11 cellular contexts compared by ENCODE assay signal in the genomic region with DNA sequence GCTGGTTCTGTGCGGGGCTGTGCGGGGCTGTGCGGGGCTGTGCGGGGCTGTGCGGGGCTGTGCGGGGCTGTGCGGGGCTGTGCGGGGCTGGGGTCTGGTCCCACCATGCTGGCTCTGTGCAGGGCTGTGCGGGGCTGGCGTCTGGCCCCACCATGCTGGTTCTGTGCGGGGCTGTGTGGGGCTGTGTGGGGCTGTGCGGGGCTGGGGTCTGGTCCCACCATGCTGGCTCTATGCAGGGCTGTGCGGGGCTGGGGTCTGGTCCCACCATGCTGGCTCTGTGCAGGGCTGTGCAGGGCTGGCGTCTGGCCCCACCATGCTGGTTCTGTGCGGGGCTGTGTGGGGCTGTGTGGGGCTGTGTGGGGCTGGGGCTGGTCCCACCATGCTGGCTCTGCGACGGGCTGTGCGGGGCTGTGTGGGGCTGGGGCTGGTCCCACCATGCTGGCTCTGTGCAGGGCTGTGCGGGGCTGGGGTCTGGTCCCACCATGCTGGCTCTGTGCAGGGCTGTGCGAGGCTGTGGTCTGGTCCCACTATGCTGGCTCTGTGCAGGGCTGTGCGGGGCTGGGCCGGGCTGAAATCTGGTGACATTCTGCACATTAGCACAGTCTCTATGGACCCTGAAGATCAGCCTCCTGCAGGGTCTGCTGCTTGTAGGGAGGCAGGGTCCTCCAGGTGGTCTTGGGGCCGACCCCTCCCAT. TPM values are rescaled to one million over a fixed set of nuclear protein-coding genes. Genes with fewer than 3 reads are reported as not detected.
DNase-seq lines count a peak whose midpoint lies in the region; ATAC-seq and TF ChIP-seq lines count a peak whose summit lies in the region.
"Not testable (repeated sequence)": the region's sequence is repeated elsewhere in the genome, so short reads cannot be mapped to it uniquely, and the experiment has no call there.
"Had no signal": no experiment of that assay in that cellular context is flagged by ENCODE, and none has a peak within 500 bp of the region (broad histone marks: within the 10 kb centered on the region; RNA-seq: fewer than 3 reads in every experiment).

No MANE protein-coding gene starts in this region.

- not testable (repeated sequence) for H2AFZ ChIP-seq in GM23338

- not testable (repeated sequence) for H3K4me1 ChIP-seq in GM23338 (ENCODE audit: insufficient read depth); endodermal cell (ENCODE audit: control insufficient read depth, insufficient read depth, low read length)

- H3K27me3 Mint-ChIP-seq in GM23338 (ENCODE audit: insufficient read depth, low read depth, poor library complexity); activated CD8-positive, alpha-beta memory T cell treated with anti-CD3 and anti-CD28 coated beads, Interleukin-2, amount 10 ng/mL, durations not matched to agents 7 days and 5 days; endodermal cell (ENCODE audit: insufficient read depth); progenitor cell of endocrine pancreas; type B pancreatic cell: not testable (repeated sequence)

- not testable (repeated sequence) for H3K9me2 ChIP-seq in GM23338 (ENCODE audit: insufficient read depth)

- not testable (repeated sequence) for H3K9ac ChIP-seq in endodermal cell (ENCODE audit: extremely low read depth, low read length, poor library complexity, severe bottlenecking)

- not testable (repeated sequence) for H3K9me3 Mint-ChIP-seq in GM23338; activated CD8-positive, alpha-beta memory T cell treated with anti-CD3 and anti-CD28 coated beads, Interleukin-2, amount 10 ng/mL, durations not matched to agents 7 days and 5 days (ENCODE audit: low read depth); endodermal cell; progenitor cell of endocrine pancreas (ENCODE audit: low read depth); type B pancreatic cell

- DNase-seq in GM23338 (ENCODE audit: low spot score), result not testable (repeated sequence)
- peak; percentile 35 for DNase-seq in activated CD8-positive, alpha-beta memory T cell treated with anti-CD3 and anti-CD28 coated beads, Interleukin-2, amount 10 ng/mL, durations not matched to agents 7 days and 5 days
- DNase-seq in endodermal cell, result peak; percentile 35
- DNase-seq in mesenteric fat pad (ENCODE audit: low spot score), result peak; percentile 35
- DNase-seq in progenitor cell of endocrine pancreas (ENCODE audit: low spot score, unreplicated experiment), result peak; percentile 6
- DNase-seq in type B pancreatic cell (ENCODE audit: extremely low spot score, unreplicated experiment), result peak; percentile 66

- H3K9me3 ChIP-seq in endodermal cell (ENCODE audit: control insufficient read depth, low read length), result peaks cover 14% of the 10 kb centered on the region

- not testable (repeated sequence) for H3K4me3 Mint-ChIP-seq in GM23338; activated CD8-positive, alpha-beta memory T cell treated with anti-CD3 and anti-CD28 coated beads, Interleukin-2, amount 10 ng/mL, durations not matched to agents 7 days and 5 days; endodermal cell; progenitor cell of endocrine pancreas (ENCODE audit: low read depth); type B pancreatic cell

- not testable (repeated sequence) for H3K36me3 Mint-ChIP-seq in GM23338 (ENCODE audit: low read depth); activated CD8-positive, alpha-beta memory T cell treated with anti-CD3 and anti-CD28 coated beads, Interleukin-2, amount 10 ng/mL, durations not matched to agents 7 days and 5 days; endodermal cell (ENCODE audit: low read depth); progenitor cell of endocrine pancreas (ENCODE audit: insufficient read depth); type B pancreatic cell

- H3K4me2 ChIP-seq in GM23338, result not testable (repeated sequence)

- H3K79me2 ChIP-seq in GM23338 (replicated peaks; ENCODE audit: insufficient read depth), result not testable (repeated sequence)

- TF ChIP-seq CTCF in GM23338 (conservative IDR thresholded peaks at IDR 0.05; ENCODE audit: low read depth in 2 of 2); endodermal cell (conservative IDR thresholded peaks at IDR 0.05); progenitor cell of endocrine pancreas (IDR thresholded peaks at IDR 0.05; ENCODE audit: unreplicated experiment); type B pancreatic cell (conservative IDR thresholded peaks at IDR 0.05): not testable (repeated sequence)

- ATAC-seq in GM23338, result peak; percentile 13; the same call in 1 of the 3 replicates
- ATAC-seq in activated CD8-positive, alpha-beta memory T cell treated with anti-CD3 and anti-CD28 coated beads, Interleukin-2, amount 10 ng/mL, durations not matched to agents 7 days and 5 days, result not testable (repeated sequence)

- H3K27me3 ChIP-seq in GM23338 (ENCODE audit: insufficient read depth); endodermal cell (ENCODE audit: control insufficient read depth, insufficient read depth, low read length, poor library complexity, severe bottlenecking): not testable (repeated sequence)

- not testable (repeated sequence) for H3K4me3 ChIP-seq in GM23338; endodermal cell (ENCODE audit: low read length)

- not testable (repeated sequence) for H3F3A ChIP-seq in GM23338 (replicated peaks; ENCODE audit: low read depth)

- not testable (repeated sequence) for H3K27ac ChIP-seq in GM23338 (ENCODE audit: low read depth); endodermal cell (ENCODE audit: low read depth, low read length)

- not testable (repeated sequence) for H4K20me1 ChIP-seq in GM23338 (replicated peaks; ENCODE audit: insufficient read depth)

- H3K27ac Mint-ChIP-seq in GM23338; activated CD8-positive, alpha-beta memory T cell treated with anti-CD3 and anti-CD28 coated beads, Interleukin-2, amount 10 ng/mL, durations not matched to agents 7 days and 5 days; endodermal cell; progenitor cell of endocrine pancreas; type B pancreatic cell: not testable (repeated sequence)

- 85 to 91% methylated on average over 4 to 14 of the region's 23 CpGs for WGBS in endodermal cell (ENCODE audit: insufficient coverage in 1 of 2, insufficient read length in 1 of 2), 2 experiments

- H3K36me3 ChIP-seq in GM23338 (ENCODE audit: insufficient read depth); endodermal cell (ENCODE audit: control insufficient read depth, insufficient read depth, low read length): not testable (repeated sequence)

- H3K4me1 Mint-ChIP-seq in GM23338; activated CD8-positive, alpha-beta memory T cell treated with anti-CD3 and anti-CD28 coated beads, Interleukin-2, amount 10 ng/mL, durations not matched to agents 7 days and 5 days; endodermal cell; progenitor cell of endocrine pancreas (ENCODE audit: low read depth); type B pancreatic cell (ENCODE audit: unreplicated experiment): not testable (repeated sequence)

- CTCF ChIA-PET in activated CD8-positive, alpha-beta memory T cell treated with anti-CD3 and anti-CD28 coated beads, Interleukin-2, amount 10 ng/mL, durations not matched to agents 7 days and 5 days (lab: Charles Lee), result not testable (repeated sequence)

RNA-seq across cellular contexts. Expression of a gene that starts 1.9 kb away (rescaled TPM):
- not detected in 2 replicates for total RNA-seq in GM23338 (2014; rRNA removed; shearing (Covaris generic))
- not detected in 2 replicates for polyA plus RNA-seq in GM23338 (2016; fragmentation: Nextera tagmentation; extraction: Ambion mirVana)
- not detected for total RNA-seq in activated CD8-positive, alpha-beta memory T cell treated with anti-CD3 and anti-CD28 coated beads, Interleukin-2, amount 10 ng/mL, durations not matched to agents 7 days and 5 days
- not detected for total RNA-seq in endodermal cell
- not detected for polyA plus RNA-seq in endodermal cell (2013, experiment 1 of 2)
- not detected for polyA plus RNA-seq in endodermal cell (2013, experiment 2 of 2)
- total RNA-seq in mesenteric fat pad, result not detected
- total RNA-seq in progenitor cell of endocrine pancreas, result 0.02 TPM in 1 of 2 replicates, not detected in the other
- total RNA-seq in type B pancreatic cell (ENCODE audit: low replicate concordance), result 0.10 and 1.4 TPM in 2 replicates
- total RNA-seq: CD4-positive, alpha-beta T cell; Daoy; H7; HFFc6; HT1080 had no signal
